ENCODE assay signal across 8 cellular contexts in the genomic region with DNA sequence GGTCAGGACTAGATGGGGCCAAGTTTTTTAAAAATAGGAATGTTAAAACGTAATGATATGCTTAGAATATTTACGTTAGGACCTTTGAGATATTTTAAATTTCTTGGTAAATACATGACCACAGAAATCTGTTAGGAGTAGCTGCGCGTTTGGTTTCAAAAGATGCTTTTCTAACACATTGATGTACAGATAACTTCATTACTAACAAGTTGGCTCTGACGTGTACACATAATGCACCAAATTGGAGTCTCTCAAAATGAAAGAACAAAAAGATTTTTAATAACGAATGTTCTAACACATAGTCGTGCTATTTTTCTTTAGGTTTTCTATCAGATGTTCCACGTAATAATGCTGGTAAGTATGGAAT. TPM values are rescaled to one million over a fixed set of nuclear protein-coding genes. Genes with fewer than 3 reads are reported as not detected.
A peak's percentile ranks its signal among the peaks of the same experiment; 100 is the strongest.
DNase-seq lines count a peak whose midpoint lies in the region; ATAC-seq and TF ChIP-seq lines count a peak whose summit lies in the region.

No MANE protein-coding gene starts in this region.

- H3K36me3 ChIP-seq in HUES64 (ENCODE audit: insufficient read depth, low read length) (peaks cover 28% of the 10 kb centered on the region), muscle layer of duodenum (ENCODE audit: control insufficient read depth in 1 of 2, insufficient read depth in 2 of 2, low read length in 2 of 2) (peaks cover 0 to 5% of the 10 kb centered on the region in 2 donors)

- POLR2A ChIA-PET in AG04449 (lab: Yijun Ruan, JAX) = no interaction called here

- H3K9ac ChIP-seq in HUES64 (ENCODE audit: low read depth, low read length) = peak overlapping the region; percentile 79

- H3K9me3 ChIP-seq in HUES64 (ENCODE audit: insufficient read depth, low read depth, low read length) (no peaks in the 10 kb centered on the region), muscle layer of duodenum (ENCODE audit: control insufficient read depth in 1 of 2, low read length in 2 of 2) (no peaks in the 10 kb centered on the region)

- H3K27me3 ChIP-seq in HUES64 (ENCODE audit: insufficient read depth, low read length) (no peaks in the 10 kb centered on the region), muscle layer of duodenum (ENCODE audit: low read depth, low read length) (no peaks in the 10 kb centered on the region)

- H3K27ac ChIP-seq in HUES64 (ENCODE audit: low read depth, low read length) (peak overlapping the region; percentile 57; the same call in 1 of the 2 replicates), muscle layer of duodenum (ENCODE audit: low read length) (peak overlapping the region; percentile 85)

- TF ChIP-seq CTCF in AG04449 (IDR thresholded peaks at IDR 0.05; ENCODE audit: insufficient read depth, low read length, missing control alignments) = no peak
- TF ChIP-seq CTCF in cardiac fibroblast (IDR thresholded peaks at IDR 0.05; ENCODE audit: low read depth, low read length) = no peak

- DNase-seq in AG04449 (ENCODE audit: low read depth, low spot score) (no peak), cardiac fibroblast (ENCODE audit: low read depth in 2 of 2) (no peak), inferior parietal cortex (ENCODE audit: extremely low spot score) (no peak), NCI-H146 treated with DMSO at 0.1 percent for 48 hours (lab: John Stamatoyannopoulos, UW; ENCODE audit: unreplicated experiment) (no peak), C1 segment of cervical spinal cord (lab: John Stamatoyannopoulos, UW) (no peak)

- H3K4me3 ChIP-seq in AG04449 (ENCODE audit: low read depth, low read length) (peak overlapping the region; percentile 87), HUES64 (ENCODE audit: low read length) (peak overlapping the region; percentile 75), cardiac fibroblast (replicated peaks in 1 of 2; ENCODE audit: low read depth in 2 of 2, low read length in 2 of 2) (peak overlapping the region; percentile 74 to 88), muscle layer of duodenum (ENCODE audit: low read depth in 1 of 2, low read length in 2 of 2) (peak overlapping the region; percentile 95 to 96)

- 62% methylated on average over 8 of the region's 8 CpGs for WGBS in HUES64

- CTCF ChIA-PET in AG04449 (lab: Yijun Ruan, JAX) = no interaction called here

- H3K4me1 ChIP-seq in HUES64 (ENCODE audit: insufficient read depth, low read length) (no peaks in the 10 kb centered on the region), muscle layer of duodenum (ENCODE audit: control insufficient read depth in 1 of 2, insufficient read depth in 2 of 2, low read length in 2 of 2) (peaks cover 0 to 7% of the 10 kb centered on the region in 2 donors)

- no peak for ATAC-seq in GM18520 (IDR thresholded peaks at IDR 0.05; ENCODE audit: unreplicated experiment)

RNA-seq across cellular contexts. Expression of a gene that starts 0.6 kb away (rescaled TPM):
- 6.8 TPM for polyA plus RNA-seq in HUES64 (2013, experiment 1 of 2)
- 8.8 TPM for polyA plus RNA-seq in HUES64 (2013, experiment 2 of 2)

RNA-seq across cellular contexts. Expression of a gene that starts 0.7 kb away (rescaled TPM):
- 0.35 TPM for polyA plus RNA-seq in HUES64 (2013, experiment 1 of 2)
- 0.57 TPM for polyA plus RNA-seq in HUES64 (2013, experiment 2 of 2)

RNA-seq across cellular contexts. Expression of a gene that starts 38.8 kb away (rescaled TPM):
- polyA plus RNA-seq in HUES64 (2013, experiment 1 of 2) = 44.3 TPM
- polyA plus RNA-seq in HUES64 (2013, experiment 2 of 2) = 49.3 TPM
